ENCODE assay signal across 9 cellular contexts in genomic region chr14:71103662-71104484, GRCh38.
DNase-seq lines count a peak whose midpoint lies in the region; ATAC-seq and TF ChIP-seq lines count a peak whose summit lies in the region.
"Had no signal": no experiment of that assay in that cellular context is flagged by ENCODE, and none has a peak within 500 bp of the region (broad histone marks: within the 10 kb centered on the region; RNA-seq: fewer than 3 reads in every experiment).

No MANE protein-coding gene starts in this region.

- H3K36me3 Mint-ChIP-seq in CD8-positive, alpha-beta memory T cell: peaks cover 4 to 77% (median 17%) of the 10 kb centered on the region in 3 donors

- no peak for ATAC-seq in thoracic aorta (ENCODE audit: insufficient number of reproducible peaks, low FRiP score, low read depth)
- no peak for ATAC-seq in GM18517 (IDR thresholded peaks at IDR 0.05; ENCODE audit: unreplicated experiment)

- no peaks in the 10 kb centered on the region for H3K4me1 ChIP-seq in CD8-positive, alpha-beta memory T cell (ENCODE audit: insufficient read depth, low read length)
- H3K4me1 ChIP-seq in thoracic aorta (ENCODE audit: control insufficient read depth in 1 of 2, low read depth in 2 of 2): no peaks in the 10 kb centered on the region

- no peaks in the 10 kb centered on the region for H3K9me3 ChIP-seq in CD8-positive, alpha-beta memory T cell (ENCODE audit: low read length)
- no peaks in the 10 kb centered on the region for H3K9me3 ChIP-seq in thoracic aorta

- no peak overlapping the region for H3K27ac ChIP-seq in CD8-positive, alpha-beta memory T cell (ENCODE audit: low read depth, low read length)
- H3K27ac ChIP-seq in thoracic aorta: no peak overlapping the region

- POLR2A ChIA-PET in CD8-positive, alpha-beta memory T cell (lab: Charles Lee): no interaction called here

- no peak overlapping the region for H3K4me3 ChIP-seq in CD8-positive, alpha-beta memory T cell (ENCODE audit: low read length)
- H3K4me3 ChIP-seq in astrocyte of the spinal cord (ENCODE audit: low read depth, low read length) (no peak overlapping the region), thoracic aorta (no peak overlapping the region)

- peaks cover 19% of the 10 kb centered on the region for H3K36me3 ChIP-seq in CD8-positive, alpha-beta memory T cell (ENCODE audit: insufficient read depth, low read length)
- peaks cover 22% of the 10 kb centered on the region for H3K36me3 ChIP-seq in thoracic aorta

- in situ Hi-C loops in astrocyte of the spinal cord (cut with HindIII; ENCODE audit: low sequenced_read_pairs): no loop called here

- no peak overlapping the region for H3K4me3 Mint-ChIP-seq in CD8-positive, alpha-beta memory T cell
- H3K4me3 Mint-ChIP-seq: IgD-negative memory B cell had no signal

- peak in 2 of 5 donors; percentile 23 to 24 for DNase-seq in CD8-positive, alpha-beta memory T cell
- DNase-seq in HCEC 1CT (peak; percentile 62), NCI-H524 (lab: John Stamatoyannopoulos, UW) (peak; percentile 27 to 80), astrocyte of the spinal cord (ENCODE audit: low read depth, low spot score) (peak; percentile 68), inferior parietal cortex (ENCODE audit: extremely low spot score) (peak; percentile 78), thoracic aorta (ENCODE audit: low spot score) (no peak)
- no peak for DNase-seq in stimulated activated CD4-positive, alpha-beta T cell treated with anti-CD3 and anti-CD28 coated beads, Interleukin-2, amount 100 ng/mL, for 24 hours

- TF ChIP-seq CTCF in astrocyte of the spinal cord (IDR thresholded peaks at IDR 0.05; ENCODE audit: low read depth, low read length) (peak; percentile 76), thoracic aorta (IDR thresholded peaks at IDR 0.05) (peak; percentile 62)

- H3K9me3 Mint-ChIP-seq in CD8-positive, alpha-beta memory T cell: no peaks in the 10 kb centered on the region
- H3K9me3 Mint-ChIP-seq: IgD-negative memory B cell had no signal

- peak overlapping the region in 5 of 8 donors; percentile 1 to 30 (median 21) for H3K27ac Mint-ChIP-seq in CD8-positive, alpha-beta memory T cell
- H3K27ac Mint-ChIP-seq: IgD-negative memory B cell had no signal

- CTCF ChIA-PET in CD8-positive, alpha-beta memory T cell (lab: Charles Lee): interaction anchor here (1.0 to 1.8 kb wide), 5 partner anchors 11 to 649 kb away, joined by 3 to 7 read pairs (median 3); no protein-coding TSS in a partner anchor

- no peaks in the 10 kb centered on the region for H3K27me3 Mint-ChIP-seq in CD8-positive, alpha-beta memory T cell
- H3K27me3 Mint-ChIP-seq: IgD-negative memory B cell had no signal

- peaks cover 8 to 19% (median 9%) of the 10 kb centered on the region in 3 donors for H3K4me1 Mint-ChIP-seq in CD8-positive, alpha-beta memory T cell
- H3K4me1 Mint-ChIP-seq: IgD-negative memory B cell had no signal

- no peaks in the 10 kb centered on the region for H3K27me3 ChIP-seq in CD8-positive, alpha-beta memory T cell (ENCODE audit: insufficient read depth, low read length, poor library complexity, severe bottlenecking)
- no peaks in the 10 kb centered on the region for H3K27me3 ChIP-seq in thoracic aorta (replicated peaks; ENCODE audit: insufficient read depth)

Comparison
In these comparisons a context has a peak if more than half of its experiments do, and no peak if none do; other contexts are left out.
1. DNase-seq: peak in HCEC 1CT (single experiment), NCI-H524 (2 of 2), astrocyte of the spinal cord (single experiment) and inferior parietal cortex (single experiment); none in thoracic aorta (single experiment) and stimulated activated CD4-positive, alpha-beta T cell treated with anti-CD3 and anti-CD28 coated beads, Interleukin-2, amount 100 ng/mL, for 24 hours (0 of 2).